In the genomic region with DNA sequence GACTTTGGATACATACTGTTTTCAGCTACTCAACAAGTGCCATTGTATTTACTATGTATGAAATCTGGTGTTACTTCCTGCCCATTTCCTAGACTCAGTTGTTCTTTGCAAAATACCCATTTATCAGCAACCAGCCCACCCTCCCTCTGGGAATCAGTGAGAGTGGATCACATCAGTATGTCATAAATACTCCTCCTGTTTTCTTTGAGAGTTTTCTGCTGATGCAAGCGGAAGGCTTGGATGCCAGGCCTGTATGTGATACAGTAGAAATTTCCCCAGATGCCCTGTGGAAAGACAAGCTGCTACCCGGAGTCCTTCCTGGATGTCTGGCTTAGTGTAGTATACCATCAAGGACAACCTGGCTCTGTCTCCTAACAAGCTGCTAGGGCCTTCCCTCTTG, we compare ENCODE assay signal across 19 cellular contexts. TPM values are rescaled to one million over a fixed set of nuclear protein-coding genes. Genes with fewer than 3 reads are reported as not detected.
DNase-seq lines count a peak whose midpoint lies in the region; ATAC-seq, FAIRE-seq and TF ChIP-seq lines count a peak whose summit lies in the region.
"Had no signal": no experiment of that assay in that cellular context is flagged by ENCODE, and none has a peak within 500 bp of the region (broad histone marks: within the 10 kb centered on the region; RNA-seq: fewer than 3 reads in every experiment).

No MANE protein-coding gene starts in this region.

- no peak for ATAC-seq in central memory CD8-positive, alpha-beta T cell (replicated peaks; ENCODE audit: extremely low read depth, poor library complexity, severe bottlenecking)
- no peak for ATAC-seq in stimulated activated naive B cell treated with anti-CD40 and anti-IgM and Interleukin-4, amounts not matched to agents 10 μg/mL and 1 μg/mL and 100 μg/mL, for 72 hours (replicated peaks)
- no peak for ATAC-seq in pancreas
- ATAC-seq: HepG2, left colon had no signal

- FAIRE-seq in kidney (lab: Jason Lieb, UNC), result no peak
- FAIRE-seq in pancreas (lab: Jason Lieb, UNC), result no peak
- FAIRE-seq: G401.6, HepG2 had no signal

- H3K27ac Mint-ChIP-seq in activated naive CD4-positive, alpha-beta T cell treated with anti-CD3 and anti-CD28 coated beads for 36 hours, result peak overlapping the region; percentile 100
- H3K27ac Mint-ChIP-seq in T-helper 1 cell treated with Interleukin-12 subunit alpha and Interleukin-12 subunit beta and Interleukin-4 antibody, amounts not matched to agents 30 μg/mL and 1 μg/mL, for 36 hours, result peak overlapping the region; percentile 94
- peak overlapping the region; percentile 99 for H3K27ac Mint-ChIP-seq in central memory CD8-positive, alpha-beta T cell (ENCODE audit: low read depth)
- H3K27ac Mint-ChIP-seq in stimulated activated naive B cell treated with anti-CD40 and anti-IgM and Interleukin-4, amounts not matched to agents 10 μg/mL and 1 μg/mL and 100 μg/mL, for 72 hours, result peak overlapping the region; percentile 90

- TF ChIP-seq CTCF in kidney (IDR thresholded peaks at IDR 0.05; ENCODE audit: borderline replicate concordance, extremely low read depth, insufficient read depth) (no peak), pancreas (IDR thresholded peaks at IDR 0.05) (no peak)

- no peaks in the 10 kb centered on the region for H3K9me3 ChIP-seq in kidney (ENCODE audit: control insufficient read depth in 1 of 2, low read length in 2 of 2)
- no peaks in the 10 kb centered on the region for H3K9me3 ChIP-seq in pancreas
- H3K9me3 ChIP-seq: vagina had no signal

- peak; percentile 43 for DNase-seq in activated naive CD4-positive, alpha-beta T cell treated with anti-CD3 and anti-CD28 coated beads for 36 hours
- DNase-seq in activated naive CD4-positive, alpha-beta T cell treated with anti-CD3 and anti-CD28 coated beads, Interleukin-2, amount 50 U/mL, for 16 hours, result no peak
- no peak for DNase-seq in central memory CD8-positive, alpha-beta T cell (ENCODE audit: low spot score in 2 of 2)
- DNase-seq in stimulated activated naive B cell treated with anti-CD40 and anti-IgM and Interleukin-4, amounts not matched to agents 10 μg/mL and 1 μg/mL and 100 μg/mL, for 72 hours, result no peak
- no peak for DNase-seq in RKO (ENCODE audit: low spot score)
- DNase-seq in kidney, result no peak
- no peak for DNase-seq in pancreas
- DNase-seq: Calu3; effector CD8-positive, alpha-beta T cell; left colon; NCI-H1092; NCI-H2171; posterior cingulate gyrus; T-helper 9 cell had no signal

- H3K36me3 ChIP-seq in kidney (ENCODE audit: control insufficient read depth in 1 of 2, insufficient read depth in 2 of 2, low read length in 2 of 2) (no peaks in the 10 kb centered on the region), pancreas (no peaks in the 10 kb centered on the region)
- H3K36me3 ChIP-seq: cardiac muscle cell, vagina had no signal

- H3K4me3 Mint-ChIP-seq in activated naive CD4-positive, alpha-beta T cell treated with anti-CD3 and anti-CD28 coated beads for 36 hours, result peak overlapping the region; percentile 62
- peak overlapping the region; percentile 47 for H3K4me3 Mint-ChIP-seq in T-helper 1 cell treated with Interleukin-12 subunit alpha and Interleukin-12 subunit beta and Interleukin-4 antibody, amounts not matched to agents 30 μg/mL and 1 μg/mL, for 36 hours
- H3K4me3 Mint-ChIP-seq in central memory CD8-positive, alpha-beta T cell, result peak overlapping the region; percentile 55
- H3K4me3 Mint-ChIP-seq in stimulated activated naive B cell treated with anti-CD40 and anti-IgM and Interleukin-4, amounts not matched to agents 10 μg/mL and 1 μg/mL and 100 μg/mL, for 72 hours, result peak overlapping the region; percentile 1 to 44

- H3K4me1 Mint-ChIP-seq in activated naive CD4-positive, alpha-beta T cell treated with anti-CD3 and anti-CD28 coated beads for 36 hours (ENCODE audit: low read depth), result peaks cover 68% of the 10 kb centered on the region
- H3K4me1 Mint-ChIP-seq in T-helper 1 cell treated with Interleukin-12 subunit alpha and Interleukin-12 subunit beta and Interleukin-4 antibody, amounts not matched to agents 30 μg/mL and 1 μg/mL, for 36 hours (ENCODE audit: low read depth), result peaks cover 53% of the 10 kb centered on the region
- peaks cover 53% of the 10 kb centered on the region for H3K4me1 Mint-ChIP-seq in central memory CD8-positive, alpha-beta T cell
- peaks cover 26 to 56% of the 10 kb centered on the region in 2 donors for H3K4me1 Mint-ChIP-seq in stimulated activated naive B cell treated with anti-CD40 and anti-IgM and Interleukin-4, amounts not matched to agents 10 μg/mL and 1 μg/mL and 100 μg/mL, for 72 hours

- CTCF ChIA-PET in activated naive CD4-positive, alpha-beta T cell treated with anti-CD3 and anti-CD28 coated beads for 36 hours (lab: Charles Lee), result interaction anchor here (0.5 to 3.1 kb wide), 5 partner anchors 10 to 113 kb away, joined by 3 to 23 read pairs (median 3); no protein-coding TSS in a partner anchor

- peaks cover 6% of the 10 kb centered on the region for H3K9me3 Mint-ChIP-seq in activated naive CD4-positive, alpha-beta T cell treated with anti-CD3 and anti-CD28 coated beads for 36 hours
- peaks cover 15% of the 10 kb centered on the region for H3K9me3 Mint-ChIP-seq in T-helper 1 cell treated with Interleukin-12 subunit alpha and Interleukin-12 subunit beta and Interleukin-4 antibody, amounts not matched to agents 30 μg/mL and 1 μg/mL, for 36 hours
- peaks cover 7% of the 10 kb centered on the region for H3K9me3 Mint-ChIP-seq in central memory CD8-positive, alpha-beta T cell
- H3K9me3 Mint-ChIP-seq in stimulated activated naive B cell treated with anti-CD40 and anti-IgM and Interleukin-4, amounts not matched to agents 10 μg/mL and 1 μg/mL and 100 μg/mL, for 72 hours, result peaks cover 8 to 11% of the 10 kb centered on the region in 2 donors

- H3K27ac ChIP-seq in kidney (ENCODE audit: low read depth in 2 of 2, low read length in 2 of 2), result no peak overlapping the region
- H3K27ac ChIP-seq in pancreas, result no peak overlapping the region
- H3K27ac ChIP-seq: cardiac muscle cell, vagina had no signal

- no peak overlapping the region for H3K9ac ChIP-seq in kidney (ENCODE audit: low read length in 2 of 2)

- no peaks in the 10 kb centered on the region for H3K27me3 Mint-ChIP-seq in activated naive CD4-positive, alpha-beta T cell treated with anti-CD3 and anti-CD28 coated beads for 36 hours (ENCODE audit: low read depth)
- H3K27me3 Mint-ChIP-seq in T-helper 1 cell treated with Interleukin-12 subunit alpha and Interleukin-12 subunit beta and Interleukin-4 antibody, amounts not matched to agents 30 μg/mL and 1 μg/mL, for 36 hours (ENCODE audit: low read depth), result no peaks in the 10 kb centered on the region
- H3K27me3 Mint-ChIP-seq in central memory CD8-positive, alpha-beta T cell, result no peaks in the 10 kb centered on the region
- H3K27me3 Mint-ChIP-seq in stimulated activated naive B cell treated with anti-CD40 and anti-IgM and Interleukin-4, amounts not matched to agents 10 μg/mL and 1 μg/mL and 100 μg/mL, for 72 hours, result no peaks in the 10 kb centered on the region

- intact Hi-C loops in activated naive CD4-positive, alpha-beta T cell treated with anti-CD3 and anti-CD28 coated beads for 36 hours (cut with micrococcal nuclease), result loop anchor here (1.0 kb wide), 3 partner anchors 9 to 22 kb away; no protein-coding TSS in a partner anchor
- intact Hi-C loops in kidney (cut with DNase I) (no loop called here), pancreas (cut with DNase I) (no loop called here)

- peaks cover 41% of the 10 kb centered on the region for H3K36me3 Mint-ChIP-seq in activated naive CD4-positive, alpha-beta T cell treated with anti-CD3 and anti-CD28 coated beads for 36 hours (ENCODE audit: low read depth)
- peaks cover 27% of the 10 kb centered on the region for H3K36me3 Mint-ChIP-seq in T-helper 1 cell treated with Interleukin-12 subunit alpha and Interleukin-12 subunit beta and Interleukin-4 antibody, amounts not matched to agents 30 μg/mL and 1 μg/mL, for 36 hours (ENCODE audit: low read depth)
- peaks cover 15% of the 10 kb centered on the region for H3K36me3 Mint-ChIP-seq in central memory CD8-positive, alpha-beta T cell (ENCODE audit: insufficient read depth)
- peaks cover 12 to 23% of the 10 kb centered on the region in 2 donors for H3K36me3 Mint-ChIP-seq in stimulated activated naive B cell treated with anti-CD40 and anti-IgM and Interleukin-4, amounts not matched to agents 10 μg/mL and 1 μg/mL and 100 μg/mL, for 72 hours

- H3K4me3 ChIP-seq in kidney (ENCODE audit: low read length in 2 of 2), result no peak overlapping the region
- no peak overlapping the region for H3K4me3 ChIP-seq in pancreas
- H3K4me3 ChIP-seq: cardiac muscle cell, vagina had no signal

- H3K4me1 ChIP-seq in kidney (ENCODE audit: control insufficient read depth in 1 of 2, insufficient read depth in 1 of 2, low read depth in 1 of 2, low read length in 2 of 2), result no peaks in the 10 kb centered on the region
- no peaks in the 10 kb centered on the region for H3K4me1 ChIP-seq in pancreas
- H3K4me1 ChIP-seq: vagina had no signal

- no peaks in the 10 kb centered on the region for H3K27me3 ChIP-seq in pancreas
- H3K27me3 ChIP-seq: cardiac muscle cell, vagina had no signal

- 82 to 91% methylated on average over 2 of the region's 2 CpGs for WGBS in pancreas, 2 donors

RNA-seq across cellular contexts. Expression of gene PTPRC, which starts 2.4 kb away (rescaled TPM):
- total RNA-seq in activated naive CD4-positive, alpha-beta T cell treated with anti-CD3 and anti-CD28 coated beads for 36 hours, result 100 to 1,000 TPM; 689 to 714 TPM
- 60.2 TPM for total RNA-seq in kidney
- polyA plus RNA-seq in kidney (ENCODE audit: insufficient read depth, low read depth, low replicate concordance), result 1.4 TPM
- 10 to 100 TPM in 2 of 6 donors, 1 to 10 TPM in 4; 1.6 to 20.5 (median 5.4) TPM for total RNA-seq in pancreas
- under 1 TPM; 0.59 to 0.76 TPM for polyA plus RNA-seq in pancreas
- total RNA-seq: Calu3, cardiac muscle cell, HepG2 had no signal
- polyA plus RNA-seq: cardiac muscle cell, HepG2 had no signal

Comparison
In these comparisons a context has a peak if more than half of its experiments do, and no peak if none do; other contexts are left out.
1. RNA of gene PTPRC, which starts 2.4 kb away (total RNA-seq): 689 to 714 TPM in activated naive CD4-positive, alpha-beta T cell treated with anti-CD3 and anti-CD28 coated beads for 36 hours; 60.2 TPM in kidney (single experiment) and 1.6 to 20.5 TPM in pancreas; every median in the first group is over 10 times any median in the second.
2. Peak in every context shown above with its lines, with median percentiles within 50 percentile points of each other: H3K27ac Mint-ChIP-seq and H3K4me3 Mint-ChIP-seq.